ENCODE assay signal across 1 cellular context in genomic region chr9:28342815-28343338, GRCh38.
A peak's percentile ranks its signal among the peaks of the same experiment; 100 is the strongest.
TF ChIP-seq lines count a peak whose summit lies in the region.

No MANE protein-coding gene starts in this region.

TF ChIP-seq in SK-N-SH, 30 proteins besides CTCF, POLR2A, EP300 and RAD21 (continued from another document):
- no peak for TF ChIP-seq USF2 (IDR thresholded peaks at IDR 0.05; ENCODE audit: borderline replicate concordance, low read depth, low read length)
- TF ChIP-seq GABPA (IDR thresholded peaks at IDR 0.05; ENCODE audit: low read depth), result no peak
- TF ChIP-seq GATA2 (CRISPR knock-in tag; IDR thresholded peaks at IDR 0.05), result peak; percentile 80
- no peak for TF ChIP-seq ELF1 (IDR thresholded peaks at IDR 0.05)
- no peak for TF ChIP-seq TCF12 (IDR thresholded peaks at IDR 0.05)
- TF ChIP-seq TEAD4 (IDR thresholded peaks at IDR 0.05; ENCODE audit: borderline replicate concordance, insufficient read depth), result no peak
- TF ChIP-seq JUND (IDR thresholded peaks at IDR 0.05), result no peak
- TF ChIP-seq SIN3A (IDR thresholded peaks at IDR 0.05; ENCODE audit: borderline replicate concordance, low read depth, low read length), result no peak
- TF ChIP-seq YY1 (IDR thresholded peaks at IDR 0.05; ENCODE audit: low read depth), result no peak
- TF ChIP-seq NRF1 (IDR thresholded peaks at IDR 0.05; ENCODE audit: low read depth, low read length), result no peak
- TF ChIP-seq FOXM1 (IDR thresholded peaks at IDR 0.05; ENCODE audit: low read depth), result no peak
